15 cellular contexts compared by ENCODE assay signal in genomic region chr11:40030867-40031266, GRCh38.
"Had no signal": no experiment of that assay in that cellular context is flagged by ENCODE, and none has a peak within 500 bp of the region (broad histone marks: within the 10 kb centered on the region; RNA-seq: fewer than 3 reads in every experiment).

No MANE protein-coding gene starts in this region.

- H3K36me3 Mint-ChIP-seq: activated naive CD8-positive, alpha-beta T cell had no signal

- H3K27ac Mint-ChIP-seq: activated naive CD8-positive, alpha-beta T cell; natural killer cell treated with Interleukin-12 subunit alpha and Interleukin-12 subunit beta and Interleukin-15 and Interleukin-18, amount 100 ng/mL, for 72 hours; stimulated activated naive CD8-positive, alpha-beta T cell treated with anti-CD3 and anti-CD28 coated beads, Interleukin-15, Interleukin-2, amounts not matched to agents 100 ng/mL and 50 ng/mL, for 24 hours had no signal

- H3K4me3 Mint-ChIP-seq: activated naive CD8-positive, alpha-beta T cell; natural killer cell treated with Interleukin-12 subunit alpha and Interleukin-12 subunit beta and Interleukin-15 and Interleukin-18, amount 100 ng/mL, for 72 hours; stimulated activated naive CD8-positive, alpha-beta T cell treated with anti-CD3 and anti-CD28 coated beads, Interleukin-15, Interleukin-2, amounts not matched to agents 100 ng/mL and 50 ng/mL, for 24 hours had no signal

- H3K27me3 Mint-ChIP-seq: activated naive CD8-positive, alpha-beta T cell; natural killer cell treated with Interleukin-12 subunit alpha and Interleukin-12 subunit beta and Interleukin-15 and Interleukin-18, amount 100 ng/mL, for 72 hours; stimulated activated naive CD8-positive, alpha-beta T cell treated with anti-CD3 and anti-CD28 coated beads, Interleukin-15, Interleukin-2, amounts not matched to agents 100 ng/mL and 50 ng/mL, for 24 hours had no signal

- H3K4me3 ChIP-seq: transverse colon, vagina had no signal

- DNase-seq: activated CD4-positive, alpha-beta T cell treated with anti-CD3 and anti-CD28 coated beads, Interleukin-2, amount 50 U/mL, for 4 hours; activated gamma-delta T cell treated with Interleukin-2 at 50 U/mL for 16 hours; dermis blood vessel endothelial cell; effector memory CD4-positive, alpha-beta T cell; foreskin fibroblast; mesenchymal stem cell; right cardiac atrium; stimulated activated CD4-positive, alpha-beta T cell treated with anti-CD3 and anti-CD28 coated beads, Interleukin-2, amount 100 ng/mL, for 48 hours; T-helper 2 cell; transverse colon; WERI-Rb-1 had no signal

- ATAC-seq: natural killer cell treated with Interleukin-12 subunit alpha and Interleukin-12 subunit beta and Interleukin-15 and Interleukin-18, amount 100 ng/mL, for 72 hours; right cardiac atrium had no signal
